In genomic region chr19:46925548-46925950, GRCh38 we compare ENCODE assay signal across 10 cellular contexts.
DNase-seq lines count a peak whose midpoint lies in the region; ATAC-seq, FAIRE-seq and TF ChIP-seq lines count a peak whose summit lies in the region.
"Had no signal": no experiment of that assay in that cellular context is flagged by ENCODE, and none has a peak within 500 bp of the region (broad histone marks: within the 10 kb centered on the region; RNA-seq: fewer than 3 reads in every experiment).

No MANE protein-coding gene starts in this region.

- TF ChIP-seq EP300 in suprapubic skin (IDR thresholded peaks at IDR 0.05): no peak

- H3K4me3 Mint-ChIP-seq in chondrocyte (ENCODE audit: unreplicated experiment): no peak overlapping the region

- H3K36me3 Mint-ChIP-seq in chondrocyte (ENCODE audit: low read depth): peaks cover 8% of the 10 kb centered on the region

- TF ChIP-seq RAD21 in liver (IDR thresholded peaks at IDR 0.05): no peak

- H3K4me1 ChIP-seq in liver (ENCODE audit: control insufficient read depth in 4 of 4, insufficient read depth in 4 of 4, low read length in 3 of 4) (peaks cover 15 to 34% (median 22%) of the 10 kb centered on the region in 4 donors), suprapubic skin (peaks cover 54% of the 10 kb centered on the region)

- H3K27me3 ChIP-seq in liver (ENCODE audit: control insufficient read depth in 4 of 4, insufficient read depth in 4 of 4, low read length in 3 of 4) (no peaks in the 10 kb centered on the region), suprapubic skin (no peaks in the 10 kb centered on the region)

- no peak overlapping the region for H3K9ac ChIP-seq in liver (ENCODE audit: low read depth in 1 of 2, low read length in 2 of 2)

- H3K9me3 Mint-ChIP-seq in chondrocyte (ENCODE audit: low read depth): no peaks in the 10 kb centered on the region

- no peak for TF ChIP-seq POLR2A in suprapubic skin (IDR thresholded peaks at IDR 0.05)
- no peak for TF ChIP-seq POLR2A in GM12891 (IDR thresholded peaks at IDR 0.05; ENCODE audit: low read depth, low read length)

- no peak for FAIRE-seq in GM12891 (lab: Jason Lieb, UNC)
- FAIRE-seq: G401.6 had no signal

- H3K27ac Mint-ChIP-seq in chondrocyte (ENCODE audit: unreplicated experiment): peak overlapping the region; percentile 85

- no peak for ATAC-seq in HG02938 (IDR thresholded peaks at IDR 0.05; ENCODE audit: unreplicated experiment)

- no peaks in the 10 kb centered on the region for H3K9me3 ChIP-seq in liver (ENCODE audit: control insufficient read depth in 4 of 4, low read length in 3 of 4)
- H3K9me3 ChIP-seq in suprapubic skin: no peaks in the 10 kb centered on the region

- WGBS in liver: 54% methylated on average over 4 of the region's 4 CpGs
- 48% methylated on average over 4 of the region's 4 CpGs for WGBS in suprapubic skin

- H3K4me3 ChIP-seq in LNCaP clone FGC (ENCODE audit: low read depth, low read length) (peak overlapping the region; percentile 32), liver (ENCODE audit: low read depth in 1 of 3, low read length in 3 of 3) (no peak overlapping the region), suprapubic skin (peak overlapping the region; percentile 12)

- peak overlapping the region; percentile 62 to 76 for H3K27ac ChIP-seq in liver (ENCODE audit: low read depth in 1 of 2, low read length in 2 of 2)
- peak overlapping the region; percentile 78 for H3K27ac ChIP-seq in suprapubic skin

- H3K36me3 ChIP-seq in liver (ENCODE audit: control insufficient read depth in 4 of 4, insufficient read depth in 3 of 4, low read depth in 1 of 4, low read length in 3 of 4): peaks cover 0 to 18% (median 7%) of the 10 kb centered on the region in 4 donors
- H3K36me3 ChIP-seq in suprapubic skin: peaks cover 15% of the 10 kb centered on the region

- TF ChIP-seq CTCF in LNCaP clone FGC (IDR thresholded peaks at IDR 0.05; ENCODE audit: control insufficient read depth, extremely low read depth, insufficient read depth) (no peak), chondrocyte (IDR thresholded peaks at IDR 0.05) (no peak), liver (IDR thresholded peaks at IDR 0.05; ENCODE audit: low read depth, low read length, missing input control) (no peak), suprapubic skin (IDR thresholded peaks at IDR 0.05) (no peak)

- peaks cover 56% of the 10 kb centered on the region for H3K4me1 Mint-ChIP-seq in chondrocyte (ENCODE audit: low read depth)

- DNase-seq in LNCaP clone FGC (ENCODE audit: low read depth): no peak
- no peak for DNase-seq in chondrocyte (ENCODE audit: low spot score)
- no peak for DNase-seq in suprapubic skin (ENCODE audit: low spot score in 2 of 2)
- no peak for DNase-seq in cerebellum (ENCODE audit: low spot score)
- no peak for DNase-seq in GM12891 (ENCODE audit: insufficient read length, low spot score)
- DNase-seq in GF-D8 (lab: John Stamatoyannopoulos, UW): no peak
- DNase-seq: activated CD4-positive, alpha-beta T cell treated with anti-CD3 and anti-CD28 coated beads for 4 hours had no signal

- H3K27me3 Mint-ChIP-seq in chondrocyte (ENCODE audit: low read depth): no peaks in the 10 kb centered on the region

TF ChIP-seq in liver, 16 proteins besides CTCF, POLR2A, EP300 and RAD21 (continues in another document):
- TF ChIP-seq REST (IDR thresholded peaks at IDR 0.05) (no peak), RXRA (IDR thresholded peaks at IDR 0.05) (no peak), ATF3 (IDR thresholded peaks at IDR 0.05) (peak; percentile 63), HNF4A (conservative IDR thresholded peaks at IDR 0.05) (peak; percentile 67 to 77), EGR1 (IDR thresholded peaks at IDR 0.05; ENCODE audit: low read depth in 2 of 2) (no peak), JUND (IDR thresholded peaks at IDR 0.05) (peak; percentile 88 to 89), GABPA (IDR thresholded peaks at IDR 0.05 in 1 of 2, conservative IDR thresholded peaks at IDR 0.05 in 1 of 2) (no peak)

TF ChIP-seq in GM12891, 5 proteins besides CTCF, POLR2A, EP300 and RAD21:
- TF ChIP-seq PAX5 (IDR thresholded peaks at IDR 0.05; ENCODE audit: insufficient read depth, low read length, severe bottlenecking): no peak
- no peak for TF ChIP-seq POLR2AphosphoS5 (IDR thresholded peaks at IDR 0.05; ENCODE audit: low read depth, low read length)
- no peak for TF ChIP-seq POU2F2 (IDR thresholded peaks at IDR 0.05; ENCODE audit: low read depth, low read length)
- TF ChIP-seq TAF1 (IDR thresholded peaks at IDR 0.05; ENCODE audit: low read depth, low read length): no peak
- no peak for TF ChIP-seq SPI1 (IDR thresholded peaks at IDR 0.05; ENCODE audit: low read depth, low read length)

Comparison
In these comparisons a context has a peak if more than half of its experiments do, and no peak if none do; other contexts are left out.
1. H3K4me3 ChIP-seq: peak in LNCaP clone FGC (single experiment) and suprapubic skin (single experiment); none in liver (0 of 3).